ENCODE assay signal across 1 cellular context in the genomic region with DNA sequence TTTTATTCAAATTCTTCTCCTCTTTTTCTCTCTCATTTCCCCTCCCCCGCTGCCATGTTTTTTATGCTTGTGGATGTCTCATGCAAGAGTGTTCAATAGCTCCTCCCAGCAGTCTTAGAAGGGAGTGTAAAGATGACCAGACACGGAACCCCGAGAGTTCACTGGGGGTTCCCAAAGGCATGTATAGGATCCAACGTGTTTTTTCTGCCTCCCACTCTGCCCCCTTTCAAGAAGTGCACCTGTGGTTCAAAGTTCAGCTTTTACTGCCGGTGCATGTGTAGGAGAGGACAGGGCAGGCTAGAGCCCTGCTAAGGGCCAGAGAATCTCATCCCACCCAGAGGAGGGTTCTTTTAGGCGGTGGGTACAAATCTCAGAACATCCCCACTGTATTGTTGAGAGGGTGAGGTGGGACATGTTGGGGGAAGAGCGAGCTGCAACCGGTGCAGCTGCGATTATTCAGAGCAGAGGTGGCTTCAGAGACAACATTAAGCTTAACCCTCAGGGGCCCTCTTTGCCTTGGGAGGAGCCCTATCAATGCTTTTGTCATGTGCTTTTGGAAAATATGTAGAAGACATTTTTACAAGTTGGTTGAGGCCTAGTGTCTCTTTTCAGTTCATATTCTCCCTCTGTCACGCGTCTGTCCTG.
TF ChIP-seq lines count a peak whose summit lies in the region.

No MANE protein-coding gene starts in this region.

TF ChIP-seq in liver, 16 proteins besides CTCF, POLR2A, EP300 and RAD21:
- no peak for TF ChIP-seq JUND (IDR thresholded peaks at IDR 0.05)
- TF ChIP-seq HNF4A (conservative IDR thresholded peaks at IDR 0.05): peak; percentile 23 to 47
TF ChIP-seq in liver: peak in this region for 1.
